Comparison of ENCODE assay signal across 34 cellular contexts in the genomic region with DNA sequence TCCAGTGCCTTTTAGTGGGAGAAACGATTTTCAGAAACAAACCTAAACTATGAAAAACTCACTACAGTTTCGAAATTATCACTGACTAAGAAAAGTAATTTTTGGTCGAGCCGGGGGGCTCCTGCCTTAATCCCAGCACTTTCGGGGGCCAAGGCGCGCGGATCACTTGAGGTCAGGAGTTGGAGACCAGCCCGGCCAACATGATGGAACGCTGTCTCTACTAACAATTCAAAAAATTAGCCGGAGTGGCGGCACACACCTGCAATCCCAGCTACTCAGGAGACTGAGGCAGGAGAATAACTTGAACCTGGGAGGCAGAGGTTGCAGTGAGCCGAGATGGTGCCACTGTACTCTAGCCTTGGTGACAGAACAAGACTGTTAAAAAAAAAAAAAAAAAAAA. TPM values are rescaled to one million over a fixed set of nuclear protein-coding genes. Genes with fewer than 3 reads are reported as not detected.
"Had no signal": no experiment of that assay in that cellular context is flagged by ENCODE, and none has a peak within 500 bp of the region (broad histone marks: within the 10 kb centered on the region; RNA-seq: fewer than 3 reads in every experiment).

No MANE protein-coding gene starts in this region.

- H3K27ac Mint-ChIP-seq: dendritic cell treated with granulocyte-macrophage colony-stimulating factor and Interleukin-4, amounts not matched to agents 40 ng/mL and 50 ng/mL, for 4 days; effector memory CD8-positive, alpha-beta T cell; endodermal cell; memory B cell had no signal

- H3K4me3 ChIP-seq: colonic mucosa, esophagus squamous epithelium, gastrocnemius medialis, heart right ventricle, left lung, lung had no signal

- H3K9me3 ChIP-seq: colonic mucosa, esophagus squamous epithelium, gastrocnemius medialis, heart right ventricle, left lung had no signal

- FAIRE-seq: endometrium, islet of Langerhans, keratinocyte had no signal

- H3K27me3 Mint-ChIP-seq: dendritic cell treated with granulocyte-macrophage colony-stimulating factor and Interleukin-4, amounts not matched to agents 40 ng/mL and 50 ng/mL, for 4 days; effector memory CD8-positive, alpha-beta T cell; memory B cell had no signal

- H3K36me3 ChIP-seq: colonic mucosa, esophagus squamous epithelium, gastrocnemius medialis, heart right ventricle, left lung had no signal

- H3K27me3 ChIP-seq: colonic mucosa, esophagus squamous epithelium, gastrocnemius medialis, heart right ventricle, left lung had no signal

- H3K27ac ChIP-seq: colonic mucosa, epithelial cell of prostate, esophagus squamous epithelium, gastrocnemius medialis, heart right ventricle, left lung had no signal

- H3K4me3 Mint-ChIP-seq: dendritic cell treated with granulocyte-macrophage colony-stimulating factor and Interleukin-4, amounts not matched to agents 40 ng/mL and 50 ng/mL, for 4 days; effector memory CD8-positive, alpha-beta T cell; endodermal cell; memory B cell had no signal

- DNase-seq: cerebellar nuclear complex; colonic mucosa; cortex of kidney; effector CD8-positive, alpha-beta T cell; effector memory CD8-positive, alpha-beta T cell; endodermal cell; erythroblast; esophagus squamous epithelium; foreskin fibroblast; foreskin melanocyte; gastrocnemius medialis; glutamatergic neuron; head of caudate nucleus; heart right ventricle; hippocampal formation; left colon; mammary epithelial cell; mesendoderm; midbrain had no signal

- H3K9me3 Mint-ChIP-seq: memory B cell had no signal

- ATAC-seq: effector memory CD8-positive, alpha-beta T cell; esophagus mucosa; gastrocnemius medialis; heart right ventricle; left colon; left lung had no signal

- H3K4me1 ChIP-seq: colonic mucosa, esophagus squamous epithelium, gastrocnemius medialis, heart right ventricle, left lung had no signal

- H3K4me1 Mint-ChIP-seq: endodermal cell, memory B cell had no signal

- H3K36me3 Mint-ChIP-seq: memory B cell had no signal

RNA-seq across cellular contexts. Expression of gene CFHR3, which starts 3.0 kb away (rescaled TPM):
- total RNA-seq: chondrocyte, dermis microvascular lymphatic vessel endothelial cell, glomerular endothelial cell, kidney epithelial cell, left colon, mononuclear cell had no signal
- polyA plus RNA-seq: keratinocyte, mammary epithelial cell had no signal

RNA-seq across cellular contexts. Expression of gene CFHR1, which starts 41.9 kb away (rescaled TPM):
- total RNA-seq: chondrocyte, dermis microvascular lymphatic vessel endothelial cell, endodermal cell, esophagus squamous epithelium, glomerular endothelial cell, heart right ventricle, kidney epithelial cell, left colon, left lung, lower leg skin, mammary epithelial cell, mononuclear cell had no signal
- polyA plus RNA-seq: heart right ventricle, keratinocyte, mammary epithelial cell had no signal
